22 cellular contexts compared by ENCODE assay signal in the genomic region with DNA sequence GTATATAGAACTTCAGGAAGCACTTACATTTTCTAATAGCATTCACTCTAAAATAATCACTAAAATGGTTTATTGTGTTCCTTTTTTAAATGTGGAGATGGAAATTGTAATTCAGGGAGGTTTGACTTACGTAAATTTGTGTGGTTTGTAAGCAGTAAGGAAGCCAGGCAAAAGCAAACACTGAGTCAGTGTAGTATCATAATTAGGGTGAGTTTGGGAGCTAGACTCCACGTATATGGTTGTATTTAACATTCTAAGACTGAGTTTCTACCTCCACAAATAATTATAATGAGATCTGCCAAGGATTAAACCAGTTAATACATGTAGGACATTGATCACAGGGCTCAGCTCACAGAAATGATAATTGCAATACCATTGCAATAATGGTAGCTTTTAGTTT.
"Had no signal": no experiment of that assay in that cellular context is flagged by ENCODE, and none has a peak within 500 bp of the region (broad histone marks: within the 10 kb centered on the region; RNA-seq: fewer than 3 reads in every experiment).

No MANE protein-coding gene starts in this region.

- H3K4me1 Mint-ChIP-seq: natural killer cell; neural crest cell; stimulated activated naive B cell treated with anti-CD40 and anti-IgM and Interleukin-4, amounts not matched to agents 10 μg/mL and 1 μg/mL and 100 μg/mL, for 72 hours; stimulated activated naive CD8-positive, alpha-beta T cell treated with anti-CD3 and anti-CD28 coated beads, Interleukin-15, amount 100 ng/mL, for 72 hours had no signal

- H3K27me3 ChIP-seq: heart left ventricle, spleen, testis, tibial nerve, upper lobe of right lung, vagina had no signal

- H3K27ac Mint-ChIP-seq: endodermal cell; natural killer cell; stimulated activated naive B cell treated with anti-CD40 and anti-IgM and Interleukin-4, amounts not matched to agents 10 μg/mL and 1 μg/mL and 100 μg/mL, for 72 hours; stimulated activated naive CD8-positive, alpha-beta T cell treated with anti-CD3 and anti-CD28 coated beads, Interleukin-15, amount 100 ng/mL, for 72 hours had no signal

- H3K36me3 Mint-ChIP-seq: natural killer cell; stimulated activated naive B cell treated with anti-CD40 and anti-IgM and Interleukin-4, amounts not matched to agents 10 μg/mL and 1 μg/mL and 100 μg/mL, for 72 hours had no signal

- DNase-seq: dermis blood vessel endothelial cell; endodermal cell; heart left ventricle; hippocampal formation; kidney glomerular epithelial cell; natural killer cell; posterior cingulate gyrus; spleen; stimulated activated CD4-positive, alpha-beta T cell treated with anti-CD3 and anti-CD28 coated beads, Interleukin-2, amount 100 ng/mL, for 24 hours; stimulated activated CD4-positive, alpha-beta T cell treated with anti-CD3 and anti-CD28 coated beads, Interleukin-4, amount 100 ng/mL, for 4 hours; stimulated activated naive B cell treated with anti-CD40 and anti-IgM and Interleukin-4, amounts not matched to agents 10 μg/mL and 1 μg/mL and 100 μg/mL, for 72 hours; stimulated activated naive CD8-positive, alpha-beta T cell treated with anti-CD3 and anti-CD28 coated beads, Interleukin-15, amount 100 ng/mL, for 72 hours; testis; upper lobe of right lung had no signal

- H3K27ac ChIP-seq: heart left ventricle, spleen, testis, tibial nerve, upper lobe of right lung, vagina had no signal

- ATAC-seq: esophagus mucosa; heart left ventricle; natural killer cell; sciatic nerve; stimulated activated naive B cell treated with anti-CD40 and anti-IgM and Interleukin-4, amounts not matched to agents 10 μg/mL and 1 μg/mL and 100 μg/mL, for 72 hours; stimulated activated naive CD8-positive, alpha-beta T cell treated with anti-CD3 and anti-CD28 coated beads, Interleukin-15, amount 100 ng/mL, for 72 hours; upper lobe of right lung had no signal

- H3K4me1 ChIP-seq: heart left ventricle, spleen, testis, tibial nerve, upper lobe of right lung, vagina had no signal

- H3K4me3 Mint-ChIP-seq: endodermal cell; natural killer cell; neural crest cell; stimulated activated naive B cell treated with anti-CD40 and anti-IgM and Interleukin-4, amounts not matched to agents 10 μg/mL and 1 μg/mL and 100 μg/mL, for 72 hours; stimulated activated naive CD8-positive, alpha-beta T cell treated with anti-CD3 and anti-CD28 coated beads, Interleukin-15, amount 100 ng/mL, for 72 hours had no signal

- H3K9me3 Mint-ChIP-seq: endodermal cell; natural killer cell; stimulated activated naive B cell treated with anti-CD40 and anti-IgM and Interleukin-4, amounts not matched to agents 10 μg/mL and 1 μg/mL and 100 μg/mL, for 72 hours; stimulated activated naive CD8-positive, alpha-beta T cell treated with anti-CD3 and anti-CD28 coated beads, Interleukin-15, amount 100 ng/mL, for 72 hours had no signal

- H3K36me3 ChIP-seq: heart left ventricle, spleen, tibial nerve, upper lobe of right lung, vagina had no signal

- FAIRE-seq: endothelial cell of umbilical vein, frontal cortex, islet of Langerhans had no signal

- H3K9me3 ChIP-seq: heart left ventricle, spleen, testis, tibial nerve, upper lobe of right lung, vagina had no signal

- H3K4me3 ChIP-seq: heart left ventricle, spleen, testis, tibial nerve, upper lobe of right lung, vagina had no signal

- H3K27me3 Mint-ChIP-seq: stimulated activated naive B cell treated with anti-CD40 and anti-IgM and Interleukin-4, amounts not matched to agents 10 μg/mL and 1 μg/mL and 100 μg/mL, for 72 hours; stimulated activated naive CD8-positive, alpha-beta T cell treated with anti-CD3 and anti-CD28 coated beads, Interleukin-15, amount 100 ng/mL, for 72 hours had no signal
